In the genomic region with DNA sequence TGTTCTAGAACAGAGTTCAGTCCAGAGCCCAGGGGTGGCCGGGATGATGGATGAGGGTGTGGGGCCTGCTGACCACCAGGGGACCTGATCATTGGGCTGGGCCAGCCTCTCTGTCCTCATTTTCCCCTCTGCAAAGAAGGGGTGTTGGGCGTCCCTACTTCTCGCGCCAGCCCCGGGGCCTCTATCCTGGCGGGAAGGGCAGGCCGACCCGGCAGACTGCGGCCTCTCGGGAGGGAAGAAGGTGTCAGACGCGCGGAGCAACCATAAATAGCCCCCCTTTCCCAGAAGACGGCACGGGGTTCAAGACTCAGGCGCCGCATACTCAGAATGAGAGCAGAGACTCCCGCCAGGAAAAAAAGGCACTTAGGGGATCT, we compare ENCODE assay signal across 17 cellular contexts. TPM values are rescaled to one million over a fixed set of nuclear protein-coding genes. Genes with fewer than 3 reads are reported as not detected.
A peak's percentile ranks its signal among the peaks of the same experiment; 100 is the strongest.
DNase-seq lines count a peak whose midpoint lies in the region; ATAC-seq, FAIRE-seq and TF ChIP-seq lines count a peak whose summit lies in the region.
"Had no signal": no experiment of that assay in that cellular context is flagged by ENCODE, and none has a peak within 500 bp of the region (broad histone marks: within the 10 kb centered on the region; RNA-seq: fewer than 3 reads in every experiment).

No MANE protein-coding gene starts in this region.

- BruUV-seq in Caco-2 (replicated peaks; lab: Mats Ljungman, UMichigan): no TSS peak

- no peak for ATAC-seq in naive thymus-derived CD8-positive, alpha-beta T cell
- ATAC-seq: body of pancreas, SK-N-SH treated with all-trans-retinoic acid at 6 μM for 48 hours had no signal

- no peaks in the 10 kb centered on the region for H3K79me1 ChIP-seq in trophoblast cell (ENCODE audit: low read length)

- peaks cover 11% of the 10 kb centered on the region for H3K27me3 ChIP-seq in Caco-2 (replicated peaks; ENCODE audit: control insufficient read depth, insufficient read depth, low read length)
- peaks cover 66% of the 10 kb centered on the region for H3K27me3 ChIP-seq in trophoblast cell (ENCODE audit: insufficient read depth, low read length)

- peak overlapping the region; percentile 42; the same call in 1 of the 2 replicates for H3K27ac ChIP-seq in 22Rv1
- no peak overlapping the region for H3K27ac ChIP-seq in trophoblast cell (ENCODE audit: low read depth, low read length)
- H3K27ac ChIP-seq: body of pancreas, epithelial cell of prostate, prostate gland had no signal

- H3K4me1 Mint-ChIP-seq in Caco-2 (ENCODE audit: low read depth, unreplicated experiment) (no peaks in the 10 kb centered on the region), chondrocyte (ENCODE audit: low read depth) (peaks cover 14% of the 10 kb centered on the region)
- peaks cover 11 to 33% (median 25%) of the 10 kb centered on the region in 4 donors for H3K4me1 Mint-ChIP-seq in naive thymus-derived CD8-positive, alpha-beta T cell

- CTCF ChIA-PET in Caco-2 (lab: Charles Lee): no interaction called here

- no peak overlapping the region for H3K4me3 ChIP-seq in Caco-2 (ENCODE audit: low read depth, low read length)
- H3K4me3 ChIP-seq in trophoblast cell (ENCODE audit: low read depth, low read length): no peak overlapping the region
- H3K4me3 ChIP-seq: body of pancreas, lung had no signal

- peaks cover 12% of the 10 kb centered on the region for H3K27me3 Mint-ChIP-seq in Caco-2 (ENCODE audit: insufficient read depth, unreplicated experiment)
- H3K27me3 Mint-ChIP-seq in chondrocyte (ENCODE audit: low read depth): peaks cover 28% of the 10 kb centered on the region
- H3K27me3 Mint-ChIP-seq in naive thymus-derived CD8-positive, alpha-beta T cell: peaks cover 9 to 45% (median 23%) of the 10 kb centered on the region in 5 donors

- H3K27ac Mint-ChIP-seq in Caco-2 (ENCODE audit: unreplicated experiment) (no peak overlapping the region), chondrocyte (ENCODE audit: unreplicated experiment) (no peak overlapping the region)
- H3K27ac Mint-ChIP-seq in naive thymus-derived CD8-positive, alpha-beta T cell: no peak overlapping the region

- no peak overlapping the region for H3K4me2 ChIP-seq in trophoblast cell (ENCODE audit: low read length)

- no peak overlapping the region for H4K12ac ChIP-seq in trophoblast cell (ENCODE audit: low read depth, low read length)

- no peak overlapping the region for H2BK12ac ChIP-seq in trophoblast cell (ENCODE audit: low read length)

- no peak overlapping the region for H4K91ac ChIP-seq in trophoblast cell (ENCODE audit: low read depth, low read length)

- peak overlapping the region; percentile 87 for H3K4me3 Mint-ChIP-seq in Caco-2 (ENCODE audit: unreplicated experiment)
- no peak overlapping the region for H3K4me3 Mint-ChIP-seq in chondrocyte (ENCODE audit: unreplicated experiment)
- peak overlapping the region; percentile 38 to 93 (median 67) for H3K4me3 Mint-ChIP-seq in naive thymus-derived CD8-positive, alpha-beta T cell

- no peak for TF ChIP-seq CTCF in 22Rv1 (IDR thresholded peaks at IDR 0.05)
- no peak for TF ChIP-seq CTCF in Caco-2 (IDR thresholded peaks at IDR 0.05; ENCODE audit: insufficient read depth in 1 of 2, low read depth in 1 of 2, low read length in 1 of 2, severe bottlenecking in 1 of 2, unreplicated experiment in 1 of 2)
- peak; percentile 15 for TF ChIP-seq CTCF in chondrocyte (IDR thresholded peaks at IDR 0.05)

- no peak overlapping the region for H2BK5ac ChIP-seq in trophoblast cell (ENCODE audit: low read depth, low read length, poor library complexity)

- H3K36me3 ChIP-seq in Caco-2 (ENCODE audit: control insufficient read depth, insufficient read depth, low read length): no peaks in the 10 kb centered on the region
- no peaks in the 10 kb centered on the region for H3K36me3 ChIP-seq in trophoblast cell (ENCODE audit: control insufficient read depth in 1 of 2, insufficient read depth in 2 of 2, low read length in 2 of 2)

- H3K9ac ChIP-seq in trophoblast cell (ENCODE audit: low read length): no peak overlapping the region

- no peak for FAIRE-seq in RCC 7860 (lab: Jason Lieb, UNC)

- no peaks in the 10 kb centered on the region for H3K9me3 ChIP-seq in Caco-2
- H3K9me3 ChIP-seq in trophoblast cell (ENCODE audit: insufficient read depth, low read depth, low read length): peaks cover 11% of the 10 kb centered on the region
- H3K9me3 ChIP-seq: body of pancreas, prostate gland had no signal

- no peak for DNase-seq in Caco-2
- DNase-seq in chondrocyte (ENCODE audit: low spot score): no peak
- DNase-seq in naive thymus-derived CD8-positive, alpha-beta T cell: no peak
- DNase-seq in RCC 7860 (ENCODE audit: low spot score): no peak
- no peak for DNase-seq in Kasumi-1 (lab: John Stamatoyannopoulos, UW)
- no peak for DNase-seq in NCI-H524 (lab: John Stamatoyannopoulos, UW)
- no peak for DNase-seq in trophoblast cell
- DNase-seq: activated CD4-positive, CD25-positive, alpha-beta regulatory T cell treated with anti-CD3 and anti-CD28 coated beads, Interleukin-2, amount 50 U/mL, for 72 hours; body of pancreas; HCEC 1CT; hippocampal formation; NCI-H2029 treated with DMSO at 0.1 percent for 48 hours had no signal

- H2AFZ ChIP-seq in trophoblast cell (ENCODE audit: insufficient read depth, low read length, poor library complexity): no peak overlapping the region

- no peaks in the 10 kb centered on the region for H3K79me2 ChIP-seq in trophoblast cell (ENCODE audit: control insufficient read depth, insufficient read depth, low read length, poor library complexity)

- no peak overlapping the region for H3K23ac ChIP-seq in trophoblast cell (ENCODE audit: low read length)

- no peak overlapping the region for H3K4ac ChIP-seq in trophoblast cell (ENCODE audit: low read depth, low read length)

- POLR2A ChIA-PET in Caco-2 (lab: Charles Lee): no interaction called here
- POLR2A ChIA-PET in naive thymus-derived CD8-positive, alpha-beta T cell (lab: Charles Lee): no interaction called here

- peaks cover 16% of the 10 kb centered on the region for H3K4me1 ChIP-seq in Caco-2
- H3K4me1 ChIP-seq in trophoblast cell (ENCODE audit: control insufficient read depth in 1 of 2, insufficient read depth in 2 of 2, low read length in 2 of 2): peaks cover 6 to 13% of the 10 kb centered on the region in 2 experiments

- no peak overlapping the region for H2AK5ac ChIP-seq in trophoblast cell (ENCODE audit: low read length)

- H3K36me3 Mint-ChIP-seq in Caco-2 (ENCODE audit: insufficient read depth, unreplicated experiment) (peaks cover 27% of the 10 kb centered on the region), chondrocyte (ENCODE audit: low read depth) (peaks cover 9% of the 10 kb centered on the region)
- H3K36me3 Mint-ChIP-seq in naive thymus-derived CD8-positive, alpha-beta T cell: peaks cover 0 to 5% (median 5%) of the 10 kb centered on the region in 3 donors

- H3K14ac ChIP-seq in trophoblast cell (ENCODE audit: low read length): no peak overlapping the region

- no CpG with 5 or more reads among the region's 18 CpGs for WGBS in trophoblast cell (ENCODE audit: extremely low coverage, insufficient coverage, insufficient read length)

- H3K18ac ChIP-seq in trophoblast cell (ENCODE audit: low read length): no peak overlapping the region

- H3K9me3 Mint-ChIP-seq in Caco-2 (ENCODE audit: unreplicated experiment) (no peaks in the 10 kb centered on the region), chondrocyte (ENCODE audit: low read depth) (no peaks in the 10 kb centered on the region)
- no peaks in the 10 kb centered on the region for H3K9me3 Mint-ChIP-seq in naive thymus-derived CD8-positive, alpha-beta T cell

- no peak overlapping the region for H4K8ac ChIP-seq in trophoblast cell (ENCODE audit: low read depth, low read length)

- intact Hi-C loops in Caco-2 (cut with micrococcal nuclease; ENCODE audit: unreplicated experiment): no loop called here

- no peak overlapping the region for H2BK120ac ChIP-seq in trophoblast cell (ENCODE audit: insufficient read depth, low read length, poor library complexity)

RNA-seq across cellular contexts. Expression of a gene that starts 1.9 kb away (rescaled TPM):
- total RNA-seq in Caco-2 (2022) (1.4 and 1.6 TPM in 2 replicates), chondrocyte (0.05 to 0.41 TPM (median 0.10 TPM) in 3 replicates)
- total RNA-seq in naive thymus-derived CD8-positive, alpha-beta T cell: under 1 TPM in 1 of 2 experiments, not detected in 1; 0.05 TPM
- not detected for polyA plus RNA-seq in naive thymus-derived CD8-positive, alpha-beta T cell
- 0.04 TPM in 2 replicates for polyA plus RNA-seq in trophoblast cell (2013)

RNA-seq across cellular contexts. Expression of a gene that starts 11.6 kb away (rescaled TPM):
- total RNA-seq in Caco-2 (2022): 149 and 176 TPM in 2 replicates
- total RNA-seq in chondrocyte: 51.0 to 60.1 TPM (median 51.8 TPM) in 3 replicates
- 10 to 100 TPM; 33.2 to 39.8 TPM for total RNA-seq in naive thymus-derived CD8-positive, alpha-beta T cell
- 1 to 10 TPM; 6.9 to 8.9 (median 7.5) TPM for polyA plus RNA-seq in naive thymus-derived CD8-positive, alpha-beta T cell
- polyA plus RNA-seq in trophoblast cell (2013): 13.4 and 15.5 TPM in 2 replicates

RNA-seq across cellular contexts. Expression of a gene that starts 26.0 kb away (rescaled TPM):
- 49.4 and 53.2 TPM in 2 replicates for total RNA-seq in Caco-2 (2022)
- total RNA-seq in chondrocyte: not detected in 3 replicates
- total RNA-seq in naive thymus-derived CD8-positive, alpha-beta T cell: not detected
- polyA plus RNA-seq in naive thymus-derived CD8-positive, alpha-beta T cell: not detected
- 14.5 and 16.1 TPM in 2 replicates for polyA plus RNA-seq in trophoblast cell (2013)

RNA-seq across cellular contexts. Expression of a gene that starts 50.3 kb away (rescaled TPM):
- total RNA-seq in Caco-2 (2022) (1.3 and 2.7 TPM in 2 replicates), chondrocyte (0.99 to 1.2 TPM (median 1.00 TPM) in 3 replicates)
- total RNA-seq in naive thymus-derived CD8-positive, alpha-beta T cell: 1 to 10 TPM; 1.3 to 2.6 TPM
- polyA plus RNA-seq in naive thymus-derived CD8-positive, alpha-beta T cell: 1 to 10 TPM in 1 of 3 donors, under 1 TPM in 1, not detected in 1; 0.80 to 1.3 TPM
- 0.08 and 0.18 TPM in 2 replicates for polyA plus RNA-seq in trophoblast cell (2013)

Comparison
In these comparisons a context has a peak if more than half of its experiments do, and no peak if none do; other contexts are left out.
1. RNA of a gene that starts 26.0 kb away (total RNA-seq): 49.4 to 53.2 TPM in Caco-2; not detected in naive thymus-derived CD8-positive, alpha-beta T cell and not detected in chondrocyte; every median in the first group is over 10 times any median in the second.